Comparison of ENCODE assay signal across 23 cellular contexts in genomic region chrX:21907250-21907649, GRCh38. TPM values are rescaled to one million over a fixed set of nuclear protein-coding genes. Genes with fewer than 3 reads are reported as not detected.
DNase-seq lines count a peak whose midpoint lies in the region; ATAC-seq, FAIRE-seq and TF ChIP-seq lines count a peak whose summit lies in the region.
"Had no signal": no experiment of that assay in that cellular context is flagged by ENCODE, and none has a peak within 500 bp of the region (broad histone marks: within the 10 kb centered on the region; RNA-seq: fewer than 3 reads in every experiment).

No MANE protein-coding gene starts in this region.

- H3K27ac Mint-ChIP-seq in mesothelial cell of epicardium (peak overlapping the region; percentile 73), CD14-positive monocyte (no peak overlapping the region)
- H3K27ac Mint-ChIP-seq: activated T-cell treated with anti-CD3 and anti-CD28 coated beads, Interleukin-2, amount 50 U/mL, for 24 hours; dendritic cell treated with granulocyte-macrophage colony-stimulating factor and Interleukin-4, amounts not matched to agents 40 ng/mL and 50 ng/mL, for 4 days; stimulated activated naive CD8-positive, alpha-beta T cell treated with anti-CD3 and anti-CD28 coated beads, Interleukin-15, Interleukin-2, amounts not matched to agents 100 ng/mL and 50 ng/mL, for 24 hours; T-cell had no signal

- H3K4me1 ChIP-seq in A549: no peaks in the 10 kb centered on the region
- H3K4me1 ChIP-seq in HAP-1: peaks cover 35% of the 10 kb centered on the region
- H3K4me1 ChIP-seq: heart right ventricle, left ventricle myocardium inferior, right atrium auricular region, spleen, tibial nerve had no signal

- H3K9me3 ChIP-seq in A549 (no peaks in the 10 kb centered on the region), HAP-1 (no peaks in the 10 kb centered on the region)
- H3K9me3 ChIP-seq: heart right ventricle, left ventricle myocardium inferior, right atrium auricular region, spleen, tibial nerve had no signal

- ATAC-seq in A549: no peak
- ATAC-seq in GM19324 (IDR thresholded peaks at IDR 0.05; ENCODE audit: low FRiP score, unreplicated experiment): no peak
- ATAC-seq: heart right ventricle, T-cell had no signal

- H3K27ac ChIP-seq in A549 (no peak overlapping the region), dorsolateral prefrontal cortex (no peak overlapping the region)
- H3K27ac ChIP-seq: heart right ventricle, left ventricle myocardium inferior, right atrium auricular region, spleen had no signal

- 94% methylated on average over 1 of the region's 1 CpG for WGBS in A549 (ENCODE audit: missing lambda C conversion rate)

- no peak for DNase-seq in A549 (ENCODE audit: low read depth in 1 of 2, low spot score in 1 of 2)
- peak; percentile 36 to 65 for DNase-seq in HAP-1 (ENCODE audit: low spot score in 2 of 2)
- DNase-seq in astrocyte of the hippocampus (ENCODE audit: low read depth, low spot score): peak; percentile 61
- DNase-seq in mesothelial cell of epicardium (ENCODE audit: low spot score in 2 of 2, unreplicated experiment in 2 of 2): no peak
- no peak for DNase-seq in LoVo (ENCODE audit: low spot score)
- no peak for DNase-seq in CD14-positive monocyte (ENCODE audit: low spot score)
- no peak for DNase-seq in dorsolateral prefrontal cortex
- DNase-seq: activated CD8-positive, alpha-beta memory T cell treated with anti-CD3 and anti-CD28 coated beads for 24 hours; activated T-cell treated with anti-CD3 and anti-CD28 coated beads, Interleukin-2, amount 50 U/mL, for 24 hours; heart right ventricle; left ventricle myocardium inferior; MM.1S; NCI-H1436 treated with DMSO at 0.1 percent for 48 hours; NCI-H774; nucleus accumbens; spleen; stimulated activated CD4-positive, alpha-beta T cell treated with anti-CD3 and anti-CD28 coated beads, Interleukin-4, amount 100 ng/mL, for 24 hours; T-cell had no signal

- no peak overlapping the region for H3K4me3 ChIP-seq in A549
- H3K4me3 ChIP-seq in HAP-1: no peak overlapping the region
- H3K4me3 ChIP-seq in dorsolateral prefrontal cortex: no peak overlapping the region
- H3K4me3 ChIP-seq: heart right ventricle, left ventricle myocardium inferior, right atrium auricular region, spleen, tibial nerve had no signal

- intact Hi-C loops in CD14-positive monocyte (cut with micrococcal nuclease): no loop called here
- intact Hi-C loops in dorsolateral prefrontal cortex (cut with DNase I): no loop called here

- in situ Hi-C loops in HAP-1 (cut with MboI; ENCODE audit: low sequenced_read_pairs): no loop called here

- TF ChIP-seq POLR2A in A549 (IDR thresholded peaks at IDR 0.05; ENCODE audit: low read length): no peak

- H3K36me3 ChIP-seq in HAP-1 (replicated peaks): no peaks in the 10 kb centered on the region
- H3K36me3 ChIP-seq: heart right ventricle, left ventricle myocardium inferior, right atrium auricular region, spleen had no signal

- no peaks in the 10 kb centered on the region for H3K27me3 ChIP-seq in HAP-1 (ENCODE audit: low read depth)
- peaks cover 0 to 34% (median 0%) of the 10 kb centered on the region in 45 donors for H3K27me3 ChIP-seq in dorsolateral prefrontal cortex
- H3K27me3 ChIP-seq: heart right ventricle, right atrium auricular region, spleen, tibial nerve had no signal

- TF ChIP-seq CTCF in A549 (IDR thresholded peaks at IDR 0.05) (no peak), mesothelial cell of epicardium (IDR thresholded peaks at IDR 0.05; ENCODE audit: unreplicated experiment) (no peak), CD14-positive monocyte (IDR thresholded peaks at IDR 0.05) (no peak), dorsolateral prefrontal cortex (IDR thresholded peaks at IDR 0.05 in 54 of 56, conservative IDR thresholded peaks at IDR 0.05 in 2 of 56; ENCODE audit: low read depth in 1 of 56, partially characterized antibody in 56 of 56) (no peak)

- FAIRE-seq in A549 (lab: Jason Lieb, UNC): peak; percentile 23

- no peak for TF ChIP-seq RAD21 in A549 (conservative IDR thresholded peaks at IDR 0.05 in 1 of 2, IDR thresholded peaks at IDR 0.05 in 1 of 2)

- POLR2A ChIA-PET in A549 (lab: Yijun Ruan, JAX): no interaction called here

- H3K4me2 ChIP-seq in A549: no peak overlapping the region

- no peak for TF ChIP-seq EP300 in A549 (IDR thresholded peaks at IDR 0.05)

- H3K9me3 Mint-ChIP-seq in mesothelial cell of epicardium (peaks cover 12% of the 10 kb centered on the region), CD14-positive monocyte (peaks cover 0 to 5% (median 0%) of the 10 kb centered on the region in 7 donors)
- H3K9me3 Mint-ChIP-seq: activated T-cell treated with anti-CD3 and anti-CD28 coated beads, Interleukin-2, amount 50 U/mL, for 24 hours; dendritic cell treated with granulocyte-macrophage colony-stimulating factor and Interleukin-4, amounts not matched to agents 40 ng/mL and 50 ng/mL, for 4 days; stimulated activated naive CD8-positive, alpha-beta T cell treated with anti-CD3 and anti-CD28 coated beads, Interleukin-15, Interleukin-2, amounts not matched to agents 100 ng/mL and 50 ng/mL, for 24 hours; T-cell had no signal

- H3K4me1 Mint-ChIP-seq in mesothelial cell of epicardium (peaks cover 30% of the 10 kb centered on the region), CD14-positive monocyte (peaks cover 5% of the 10 kb centered on the region)
- H3K4me1 Mint-ChIP-seq: T-cell had no signal

- H3K36me3 Mint-ChIP-seq in mesothelial cell of epicardium (no peaks in the 10 kb centered on the region), CD14-positive monocyte (no peaks in the 10 kb centered on the region)

- H3K4me3 Mint-ChIP-seq in mesothelial cell of epicardium: peak overlapping the region; percentile 13
- H3K4me3 Mint-ChIP-seq in CD14-positive monocyte: no peak overlapping the region
- H3K4me3 Mint-ChIP-seq: activated T-cell treated with anti-CD3 and anti-CD28 coated beads, Interleukin-2, amount 50 U/mL, for 24 hours; dendritic cell treated with granulocyte-macrophage colony-stimulating factor and Interleukin-4, amounts not matched to agents 40 ng/mL and 50 ng/mL, for 4 days; stimulated activated naive CD8-positive, alpha-beta T cell treated with anti-CD3 and anti-CD28 coated beads, Interleukin-15, Interleukin-2, amounts not matched to agents 100 ng/mL and 50 ng/mL, for 24 hours; T-cell had no signal

- no peaks in the 10 kb centered on the region for H3K27me3 Mint-ChIP-seq in mesothelial cell of epicardium (ENCODE audit: low read depth)
- no peaks in the 10 kb centered on the region for H3K27me3 Mint-ChIP-seq in CD14-positive monocyte (ENCODE audit: low read depth in 3 of 3)
- H3K27me3 Mint-ChIP-seq: activated T-cell treated with anti-CD3 and anti-CD28 coated beads, Interleukin-2, amount 50 U/mL, for 24 hours; dendritic cell treated with granulocyte-macrophage colony-stimulating factor and Interleukin-4, amounts not matched to agents 40 ng/mL and 50 ng/mL, for 4 days; stimulated activated naive CD8-positive, alpha-beta T cell treated with anti-CD3 and anti-CD28 coated beads, Interleukin-15, Interleukin-2, amounts not matched to agents 100 ng/mL and 50 ng/mL, for 24 hours had no signal

- CTCF ChIA-PET in A549 (lab: Yijun Ruan, JAX): interaction anchor here (0.7 kb wide), 1 partner anchor 65 kb away, joined by 4 read pairs; no protein-coding TSS in a partner anchor

TF ChIP-seq in A549, 52 proteins besides CTCF, POLR2A, EP300 and RAD21 (continues in another document):
- TF ChIP-seq HOXB5 (CRISPR knock-in tag; IDR thresholded peaks at IDR 0.05) (no peak), CBX8 (IDR thresholded peaks at IDR 0.05) (no peak), RNF2 (IDR thresholded peaks at IDR 0.05; ENCODE audit: borderline replicate concordance, low read depth) (no peak), JUNB (IDR thresholded peaks at IDR 0.05) (no peak), SREBF2 (IDR thresholded peaks at IDR 0.05) (no peak), BCL3 (IDR thresholded peaks at IDR 0.05) (no peak), NR3C1 (IDR thresholded peaks at IDR 0.05) (no peak), RFX5 (IDR thresholded peaks at IDR 0.05) (no peak), ZFP36 (IDR thresholded peaks at IDR 0.05; ENCODE audit: borderline replicate concordance, partially characterized antibody) (no peak)

RNA-seq across cellular contexts. Expression of gene SMS, which starts 33.3 kb away (rescaled TPM):
- polyA plus RNA-seq in A549 (2011; rRNA removed) (85.7 and 129 TPM in 2 replicates), A549 (2017; fragmentation: RNase III; extraction: RNeasy Plus Mini Kit Qiagen cat#74134 plus additional on column Dnase treatment) (180 to 193 TPM (median 180 TPM) in 3 replicates), CD14-positive monocyte (10 to 100 TPM; 70.8 to 75.4 TPM)
- 104 and 106 TPM in 2 replicates for polyA plus RNA-seq in A549 (2012; cell fraction: cytosol; rRNA removed)
- polyA plus RNA-seq in A549 (2012; cell fraction: nucleus; rRNA removed): 43.9 and 44.9 TPM in 2 replicates
- 32.3 and 34.1 TPM in 2 replicates for polyA minus RNA-seq in A549 (2011; rRNA and poly(A)+ RNA removed)
- total RNA-seq in mesothelial cell of epicardium (172 to 176 TPM (median 174 TPM) in 3 replicates), dorsolateral prefrontal cortex (10 to 100 TPM; 27.1 to 98.1 (median 74.0) TPM)

RNA-seq across cellular contexts. Expression of gene YY2, which starts 51.5 kb away (rescaled TPM):
- polyA plus RNA-seq in A549 (2011; rRNA removed): 1.8 and 2.2 TPM in 2 replicates
- 1.4 and 1.5 TPM in 2 replicates for polyA plus RNA-seq in A549 (2012; cell fraction: cytosol; rRNA removed)
- 3.8 and 4.2 TPM in 2 replicates for polyA plus RNA-seq in A549 (2012; cell fraction: nucleus; rRNA removed)
- 2.6 to 3.2 TPM (median 3.2 TPM) in 3 replicates for polyA plus RNA-seq in A549 (2017; fragmentation: RNase III; extraction: RNeasy Plus Mini Kit Qiagen cat#74134 plus additional on column Dnase treatment)
- polyA minus RNA-seq in A549 (2011; rRNA and poly(A)+ RNA removed): 1.3 and 1.8 TPM in 2 replicates
- 3.6 to 4.1 TPM (median 3.7 TPM) in 3 replicates for total RNA-seq in mesothelial cell of epicardium
- polyA plus RNA-seq in CD14-positive monocyte: under 1 TPM; 0.09 to 0.12 TPM
- 1 to 10 TPM in 112 of 120 experiments, under 1 TPM in 8; 0.74 to 3.3 (median 1.9) TPM for total RNA-seq in dorsolateral prefrontal cortex

Comparison
In these comparisons a context has a peak if more than half of its experiments do, and no peak if none do; other contexts are left out.
1. DNase-seq: peak in HAP-1 (2 of 2) and astrocyte of the hippocampus (single experiment); none in A549 (0 of 2), mesothelial cell of epicardium (0 of 2), LoVo (single experiment), CD14-positive monocyte (single experiment) and dorsolateral prefrontal cortex (0 of 10).